21 cellular contexts compared by ENCODE assay signal in the genomic region with DNA sequence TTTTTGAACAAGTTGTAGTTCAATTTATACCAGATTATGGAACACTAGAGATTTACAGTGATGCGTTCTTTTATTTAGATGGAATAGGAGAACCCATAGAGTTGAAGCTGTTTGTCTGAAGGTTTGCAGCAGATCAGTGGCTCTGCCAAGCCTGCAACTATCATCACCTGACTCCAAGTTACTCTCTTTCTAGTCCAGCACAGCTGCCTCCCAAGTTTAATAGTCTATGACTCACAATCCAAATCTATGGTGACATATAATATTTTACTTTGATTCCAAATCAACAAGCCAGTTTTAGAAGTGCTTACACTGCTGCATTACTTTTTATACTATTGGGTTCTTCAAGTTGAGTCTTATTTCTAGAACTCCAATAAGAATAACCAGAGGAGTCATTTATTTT.
A peak's percentile ranks its signal among the peaks of the same experiment; 100 is the strongest.
DNase-seq lines count a peak whose midpoint lies in the region; ATAC-seq and TF ChIP-seq lines count a peak whose summit lies in the region.
"Had no signal": no experiment of that assay in that cellular context is flagged by ENCODE, and none has a peak within 500 bp of the region (broad histone marks: within the 10 kb centered on the region; RNA-seq: fewer than 3 reads in every experiment).

No MANE protein-coding gene starts in this region.

- no peaks in the 10 kb centered on the region for H3K9me3 ChIP-seq in mucosa of descending colon
- H3K9me3 ChIP-seq: right lobe of liver, thyroid gland had no signal

- ATAC-seq in mucosa of descending colon = peak; percentile 70
- no peak for ATAC-seq in GM21529 (IDR thresholded peaks at IDR 0.05; ENCODE audit: unreplicated experiment)
- no peak for ATAC-seq in HG02623 (IDR thresholded peaks at IDR 0.05; ENCODE audit: unreplicated experiment)
- no peak for ATAC-seq in GM18861 (IDR thresholded peaks at IDR 0.05; ENCODE audit: unreplicated experiment)
- ATAC-seq: K562 had no signal

- H3K36me3 ChIP-seq in mucosa of descending colon (ENCODE audit: low read depth) = no peaks in the 10 kb centered on the region
- H3K36me3 ChIP-seq: right lobe of liver, thyroid gland had no signal

- intact Hi-C loops in mucosa of descending colon (cut with DNase I, micrococcal nuclease) = no loop called here

- H3K27ac Mint-ChIP-seq in HFFc6 = no peak overlapping the region
- H3K27ac Mint-ChIP-seq: activated naive CD4-positive, alpha-beta T cell treated with anti-CD3 and anti-CD28 coated beads, Interleukin-2, amount 50 U/mL, for 72 hours; immature natural killer cell had no signal

- H3K4me3 ChIP-seq in choroid plexus epithelial cell (ENCODE audit: low read depth, low read length) = no peak overlapping the region
- H3K4me3 ChIP-seq in mucosa of descending colon = no peak overlapping the region
- H3K4me3 ChIP-seq: BLaER1 treated with 17β-estradiol and CSF1 and Interleukin-3, amounts not matched to agents 10 nM and 100 nM; K562; PC-9; right lobe of liver; thyroid gland had no signal

- H3K27me3 Mint-ChIP-seq in HFFc6 (ENCODE audit: insufficient read depth) = no peaks in the 10 kb centered on the region
- H3K27me3 Mint-ChIP-seq: effector memory CD8-positive, alpha-beta T cell had no signal

- H3K4me1 Mint-ChIP-seq in HFFc6 (ENCODE audit: low read depth) = peaks cover 15% of the 10 kb centered on the region
- H3K4me1 Mint-ChIP-seq: neural crest cell had no signal

- no peak for TF ChIP-seq CTCF in HFFc6 (IDR thresholded peaks at IDR 0.05)
- TF ChIP-seq CTCF in choroid plexus epithelial cell (conservative IDR thresholded peaks at IDR 0.05; ENCODE audit: low read depth, low read length) = no peak
- no peak for TF ChIP-seq CTCF in mucosa of descending colon (IDR thresholded peaks at IDR 0.05)

- DNase-seq in AG08396 (ENCODE audit: low spot score) (peak; percentile 10), HFFc6 (peak; percentile 26), choroid plexus epithelial cell (ENCODE audit: low read depth) (peak; percentile 70), mucosa of descending colon (no peak), activated T-cell treated with anti-CD3 and anti-CD28 coated beads for 4 hours (no peak)
- DNase-seq: activated CD4-positive, alpha-beta T cell treated with anti-CD3 and anti-CD28 coated beads, Interleukin-2, amount 50 U/mL, for 1 hour; activated T-cell treated with anti-CD3 and anti-CD28 coated beads, Interleukin-2, amount 50 U/mL, for 1 hour; NCI-H1105 treated with DMSO at 0.1 percent for 48 hours; NCI-H748 treated with DMSO at 0.1 percent for 48 hours; PC-9; right lobe of liver; thyroid gland had no signal

- H3K4me1 ChIP-seq in mucosa of descending colon (ENCODE audit: low read depth) = no peaks in the 10 kb centered on the region
- H3K4me1 ChIP-seq: thyroid gland had no signal

- H3K4me3 Mint-ChIP-seq in HFFc6 = no peak overlapping the region
- H3K4me3 Mint-ChIP-seq: effector memory CD8-positive, alpha-beta T cell; immature natural killer cell; neural crest cell had no signal

- no peaks in the 10 kb centered on the region for H3K9me3 Mint-ChIP-seq in HFFc6
- H3K9me3 Mint-ChIP-seq: immature natural killer cell, neural crest cell had no signal

- H3K36me3 Mint-ChIP-seq in HFFc6 (ENCODE audit: low read depth) = no peaks in the 10 kb centered on the region
- H3K36me3 Mint-ChIP-seq: activated naive CD4-positive, alpha-beta T cell treated with anti-CD3 and anti-CD28 coated beads, Interleukin-2, amount 50 U/mL, for 72 hours had no signal

Comparison
In these comparisons a context has a peak if more than half of its experiments do, and no peak if none do; other contexts are left out.
1. DNase-seq: peak in AG08396 (single experiment), HFFc6 (single experiment) and choroid plexus epithelial cell (single experiment); none in mucosa of descending colon (0 of 3) and activated T-cell treated with anti-CD3 and anti-CD28 coated beads for 4 hours (single experiment).